Comparison of ENCODE assay signal across 7 cellular contexts in genomic region chr1:233122779-233123178, GRCh38.
"Had no signal": no experiment of that assay in that cellular context is flagged by ENCODE, and none has a peak within 500 bp of the region (broad histone marks: within the 10 kb centered on the region; RNA-seq: fewer than 3 reads in every experiment).

No MANE protein-coding gene starts in this region.

- H2AFZ ChIP-seq: GM23338 had no signal

- DNase-seq: H7, HFFc6, KG1 had no signal

- H3K4me1 ChIP-seq: HAP-1 had no signal

- H3K4me2 ChIP-seq: GM23338 had no signal

- H3K4me3 ChIP-seq: GM23338, HAP-1 had no signal

- H3K36me3 ChIP-seq: HAP-1 had no signal

- H3K27ac ChIP-seq: HL-60 had no signal

- H3K9me3 ChIP-seq: HAP-1 had no signal

- ATAC-seq: GM23338, HCT116 had no signal
